ENCODE assay signal across 14 cellular contexts in genomic region chr10:121830101-121830500, GRCh38.
DNase-seq lines count a peak whose midpoint lies in the region; ATAC-seq and TF ChIP-seq lines count a peak whose summit lies in the region.
"Had no signal": no experiment of that assay in that cellular context is flagged by ENCODE, and none has a peak within 500 bp of the region (broad histone marks: within the 10 kb centered on the region; RNA-seq: fewer than 3 reads in every experiment).

No MANE protein-coding gene starts in this region.

- no peaks in the 10 kb centered on the region for H3K9me3 ChIP-seq in vagina
- H3K9me3 ChIP-seq: BLaER1 had no signal

- TF ChIP-seq POLR2A in vagina (IDR thresholded peaks at IDR 0.05): no peak

- no peak overlapping the region for H3K4me3 ChIP-seq in vagina
- H3K4me3 ChIP-seq: BLaER1 had no signal

- no peak for TF ChIP-seq CTCF in vagina (IDR thresholded peaks at IDR 0.05)

- H3K36me3 ChIP-seq in vagina: peaks cover 0 to 4% of the 10 kb centered on the region in 2 donors

- peak; percentile 1 for DNase-seq in NCI-H2227 treated with DMSO at 0.1 percent for 48 hours (lab: John Stamatoyannopoulos, UW)
- DNase-seq in NCI-H2227 (lab: John Stamatoyannopoulos, UW; ENCODE audit: unreplicated experiment): no peak
- DNase-seq in NCI-H69 (lab: John Stamatoyannopoulos, UW): peak; percentile 12
- DNase-seq in left cardiac atrium: no peak
- peak; percentile 30 for DNase-seq in myocyte (ENCODE audit: low read depth)
- no peak for DNase-seq in vagina (ENCODE audit: extremely low spot score in 2 of 2)
- DNase-seq in activated CD4-positive, alpha-beta T cell treated with anti-CD3 and anti-CD28 coated beads for 1 hour: no peak
- DNase-seq: 8988T; AML-193; CD4-positive, CD25-positive, alpha-beta regulatory T cell; DMS 273 treated with DMSO at 0.1 percent for 48 hours had no signal

- no peak overlapping the region for H3K27ac ChIP-seq in vagina
- H3K27ac ChIP-seq: BLaER1 had no signal

- intact Hi-C loops in left cardiac atrium (cut with DNase I) (no loop called here), vagina (cut with DNase I) (no loop called here)

- H3K27me3 ChIP-seq in vagina: no peaks in the 10 kb centered on the region
- H3K27me3 ChIP-seq: BLaER1 had no signal

- no peaks in the 10 kb centered on the region for H3K4me1 ChIP-seq in vagina
- H3K4me1 ChIP-seq: BLaER1 had no signal

- ATAC-seq in left cardiac atrium: peak; percentile 72 to 79
- no peak for ATAC-seq in GM18511 (IDR thresholded peaks at IDR 0.05; ENCODE audit: unreplicated experiment)
- ATAC-seq: HCT116 had no signal

Comparison
In these comparisons a context has a peak if more than half of its experiments do, and no peak if none do; other contexts are left out.
1. DNase-seq: peak in NCI-H2227 treated with DMSO at 0.1 percent for 48 hours (single experiment), NCI-H69 (single experiment) and myocyte (single experiment); none in NCI-H2227 (single experiment), left cardiac atrium (single experiment), vagina (0 of 2) and activated CD4-positive, alpha-beta T cell treated with anti-CD3 and anti-CD28 coated beads for 1 hour (single experiment).